8 cellular contexts compared by ENCODE assay signal in genomic region chr1:44842763-44843655, GRCh38.
DNase-seq lines count a peak whose midpoint lies in the region; ATAC-seq lines count a peak whose summit lies in the region.

Gene PTCH2 (minus strand): TSS chr1:44843253. CDS start chr1:44842932, 321 bp downstream.

- peaks cover 8% of the 10 kb centered on the region for H3K4me1 Mint-ChIP-seq in activated naive CD8-positive, alpha-beta T cell (ENCODE audit: low read depth)

- DNase-seq in NCI-H345 (lab: John Stamatoyannopoulos, UW) (peak; percentile 65), globus pallidus (ENCODE audit: low spot score) (peak; percentile 59), GOT3 (lab: John Stamatoyannopoulos, UW) (no peak)

- peak within 1 kb of the TSS; percentile 69 for H3K4me3 Mint-ChIP-seq in activated naive CD8-positive, alpha-beta T cell

- H3K79me2 ChIP-seq in ACC112 (ENCODE audit: control insufficient read depth, insufficient read depth, low read length, unreplicated experiment) = no peaks in the 10 kb centered on the region

- peak within 1 kb of the TSS; percentile 86 for H2AFZ ChIP-seq in ACC112 (ENCODE audit: low read length, unreplicated experiment)
- H2AFZ ChIP-seq in neuron (ENCODE audit: low read depth, low read length) = peak within 1 kb of the TSS; percentile 46

- H3K27ac Mint-ChIP-seq in activated naive CD8-positive, alpha-beta T cell = peak within 1 kb of the TSS; percentile 28

- peaks cover 2% of the 10 kb centered on the region for H3K36me3 Mint-ChIP-seq in activated naive CD8-positive, alpha-beta T cell

- peak within 1 kb of the TSS; percentile 77 for H3K4me3 ChIP-seq in ACC112 (ENCODE audit: low read depth, low read length)
- peak within 1 kb of the TSS; percentile 34; the same call in 1 of the 2 replicates for H3K4me3 ChIP-seq in GM08714 (ENCODE audit: low read length)
- H3K4me3 ChIP-seq in neuron (ENCODE audit: low read length) = peak within 1 kb of the TSS; percentile 54

- H3K9me3 ChIP-seq in neuron (ENCODE audit: low read length) = no peaks in the 10 kb centered on the region

- H3K4me1 ChIP-seq in ACC112 (ENCODE audit: control insufficient read depth, insufficient read depth, low read length, unreplicated experiment) (no peaks in the 10 kb centered on the region), neuron (ENCODE audit: insufficient read depth, low read length) (peaks cover 13% of the 10 kb centered on the region)

- no peak for ATAC-seq in GM21447 (IDR thresholded peaks at IDR 0.05; ENCODE audit: unreplicated experiment)

- no peaks in the 10 kb centered on the region for H3K36me3 ChIP-seq in ACC112 (ENCODE audit: insufficient read depth, low read length)
- H3K36me3 ChIP-seq in neuron (ENCODE audit: insufficient read depth, low read length) = no peaks in the 10 kb centered on the region

- H3K27ac ChIP-seq in ACC112 (ENCODE audit: low read depth, low read length) = no peak within 1 kb of the TSS

- H3K27me3 ChIP-seq in ACC112 (ENCODE audit: insufficient read depth, low read length) (no peaks in the 10 kb centered on the region), neuron (ENCODE audit: insufficient read depth, low read length) (no peaks in the 10 kb centered on the region)

- H3K27me3 Mint-ChIP-seq in activated naive CD8-positive, alpha-beta T cell = no peaks in the 10 kb centered on the region

- H3K9me3 Mint-ChIP-seq in activated naive CD8-positive, alpha-beta T cell (ENCODE audit: low read depth) = no peaks in the 10 kb centered on the region
